ENCODE assay signal across 9 cellular contexts in the genomic region with DNA sequence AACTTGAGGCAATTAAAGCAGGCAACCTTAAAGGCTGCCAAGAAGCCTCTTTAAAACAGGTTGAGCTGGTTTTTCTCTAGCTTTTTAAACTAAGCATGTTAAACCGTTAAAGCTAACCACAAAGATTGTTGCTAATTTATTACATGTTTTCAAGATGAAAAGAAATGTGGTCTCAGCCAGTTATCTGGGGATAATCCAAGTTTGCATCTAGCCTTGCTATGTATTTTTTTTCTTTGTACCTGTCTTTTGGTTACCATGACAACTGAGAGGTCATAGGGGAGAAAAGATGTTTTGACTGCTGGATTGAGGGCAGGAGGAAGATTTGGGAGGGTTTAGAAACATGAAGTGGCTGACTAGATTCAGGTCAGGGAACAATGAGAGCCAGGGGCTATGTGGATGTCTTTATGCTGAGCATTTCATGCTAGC. TPM values are rescaled to one million over a fixed set of nuclear protein-coding genes. Genes with fewer than 3 reads are reported as not detected.
DNase-seq lines count a peak whose midpoint lies in the region; ATAC-seq and TF ChIP-seq lines count a peak whose summit lies in the region.
"Had no signal": no experiment of that assay in that cellular context is flagged by ENCODE, and none has a peak within 500 bp of the region (broad histone marks: within the 10 kb centered on the region; RNA-seq: fewer than 3 reads in every experiment).

No MANE protein-coding gene starts in this region.

- no peaks in the 10 kb centered on the region for H3K9me2 ChIP-seq in PC-9 (ENCODE audit: insufficient read depth)

- no peak for DNase-seq in activated CD4-positive, CD25-positive, alpha-beta regulatory T cell (lab: John Stamatoyannopoulos, UW)
- DNase-seq in PC-9 (peak; percentile 28 to 92), foreskin keratinocyte (peak; percentile 79 to 86), thoracic aorta (ENCODE audit: low spot score) (no peak), cortex of kidney (lab: John Stamatoyannopoulos, UW) (no peak), HEK293T (ENCODE audit: extremely low spot score) (no peak)
- DNase-seq: amniotic stem cell had no signal

- H3K4me1 ChIP-seq in PC-9 (replicated peaks; ENCODE audit: insufficient read depth) (peaks cover 50% of the 10 kb centered on the region), foreskin keratinocyte (peaks cover 33% of the 10 kb centered on the region), thoracic aorta (ENCODE audit: control insufficient read depth in 1 of 2, low read depth in 2 of 2) (peaks cover 15 to 23% of the 10 kb centered on the region in 2 donors)

- no peaks in the 10 kb centered on the region for H3K27me3 ChIP-seq in PC-9 (ENCODE audit: insufficient read depth, low read depth)
- H3K27me3 ChIP-seq in foreskin keratinocyte = no peaks in the 10 kb centered on the region
- H3K27me3 ChIP-seq in thoracic aorta (replicated peaks; ENCODE audit: insufficient read depth) = no peaks in the 10 kb centered on the region

- no peaks in the 10 kb centered on the region for H3K79me2 ChIP-seq in PC-9 (ENCODE audit: low read depth)

- H3K4me3 ChIP-seq in PC-9 (no peak overlapping the region), thoracic aorta (no peak overlapping the region)

- H3K4me2 ChIP-seq in PC-9 = peak overlapping the region; percentile 51

- peaks cover 25% of the 10 kb centered on the region for H3F3A ChIP-seq in PC-9 (ENCODE audit: insufficient read depth, low read depth)

- H3K27ac ChIP-seq in PC-9 (peak overlapping the region; percentile 65), foreskin keratinocyte (peak overlapping the region; percentile 1), thoracic aorta (peak overlapping the region; percentile 81 to 88)

- TF ChIP-seq CTCF in PC-9 (conservative IDR thresholded peaks at IDR 0.05) (no peak), foreskin keratinocyte (conservative IDR thresholded peaks at IDR 0.05) (no peak), thoracic aorta (IDR thresholded peaks at IDR 0.05) (no peak)

- BruUV-seq in PC-9 (replicated peaks; lab: Mats Ljungman, UMichigan) = no TSS peak

- no peaks in the 10 kb centered on the region for H4K20me1 ChIP-seq in PC-9 (ENCODE audit: insufficient read depth)

- no peak overlapping the region for H2AFZ ChIP-seq in PC-9

- ATAC-seq in activated CD4-positive, CD25-positive, alpha-beta regulatory T cell treated with anti-CD3 and anti-CD28 coated beads, Interleukin-2, amount 50 U/mL, for 24 hours = peak; percentile 28 to 38
- ATAC-seq in foreskin keratinocyte (peak; percentile 68), thoracic aorta (ENCODE audit: insufficient number of reproducible peaks, low FRiP score, low read depth) (no peak), GM19351 (IDR thresholded peaks at IDR 0.05; ENCODE audit: unreplicated experiment) (no peak)

- intact Hi-C loops in PC-9 (cut with micrococcal nuclease; ENCODE audit: unreplicated experiment) = loop anchor here (2.0 kb wide), 1 partner anchor 19 kb away; a partner anchor contains a TSS

- no peaks in the 10 kb centered on the region for H3K36me3 ChIP-seq in PC-9 (ENCODE audit: low read depth)
- no peaks in the 10 kb centered on the region for H3K36me3 ChIP-seq in thoracic aorta

- POLR2A ChIA-PET in PC-9 (lab: Charles Lee; ENCODE audit: unreplicated experiment) (interaction anchor here (0.6 kb wide), 1 partner anchor 209 kb away, joined by 3 read pairs; no protein-coding TSS in a partner anchor), HEK293T (lab: Yijun Ruan, JAX) (interaction anchor here (1.1 kb wide), 1 partner anchor 19 kb away, joined by 6 read pairs; a partner anchor contains a TSS)

- H3K9me3 ChIP-seq in PC-9 (ENCODE audit: insufficient read depth, low read depth) (no peaks in the 10 kb centered on the region), thoracic aorta (no peaks in the 10 kb centered on the region)

- CTCF ChIA-PET in PC-9 (lab: Charles Lee) = no interaction called here
- CTCF ChIA-PET in HEK293T (lab: Yijun Ruan, JAX) = no interaction called here

TF ChIP-seq in HEK293T, 16 proteins besides CTCF, POLR2A, EP300 and RAD21:
- no peak for TF ChIP-seq FOXK2 (IDR thresholded peaks at IDR 0.05)

RNA-seq across cellular contexts. Expression of a gene that starts 19.2 kb away (rescaled TPM):
- total RNA-seq in PC-9 (2021) (7.3 and 7.8 TPM in 2 replicates), foreskin keratinocyte (2.6 and 4.1 TPM in 2 replicates), thoracic aorta (10 to 100 TPM in 1 of 2 donors, 1 to 10 TPM in 1; 8.9 to 12.4 TPM)
- polyA plus RNA-seq in foreskin keratinocyte = 0.70 and 0.86 TPM in 2 replicates

RNA-seq across cellular contexts. Expression of a gene that starts 50.0 kb away (rescaled TPM):
- total RNA-seq in PC-9 (2021) = 0.28 and 0.52 TPM in 2 replicates
- 0.07 TPM in 2 replicates for total RNA-seq in foreskin keratinocyte
- 0.01 TPM in 1 of 2 replicates, not detected in the other for polyA plus RNA-seq in foreskin keratinocyte
- 1 to 10 TPM; 6.6 to 8.3 TPM for total RNA-seq in thoracic aorta

Comparison
In these comparisons a context has a peak if more than half of its experiments do, and no peak if none do; other contexts are left out.
1. ATAC-seq: peak in activated CD4-positive, CD25-positive, alpha-beta regulatory T cell treated with anti-CD3 and anti-CD28 coated beads, Interleukin-2, amount 50 U/mL, for 24 hours (2 of 2) and foreskin keratinocyte (single experiment); none in thoracic aorta (single experiment) and GM19351 (single experiment).
2. DNase-seq: peak in PC-9 (2 of 2) and foreskin keratinocyte (2 of 2); none in activated CD4-positive, CD25-positive, alpha-beta regulatory T cell (0 of 4), thoracic aorta (single experiment), cortex of kidney (single experiment) and HEK293T (single experiment).
3. H3K27ac ChIP-seq: peak in every context shown above with its lines; median percentile 84 in thoracic aorta; 65 in PC-9; 1 in foreskin keratinocyte.